ENCODE assay signal across 22 cellular contexts in the genomic region with DNA sequence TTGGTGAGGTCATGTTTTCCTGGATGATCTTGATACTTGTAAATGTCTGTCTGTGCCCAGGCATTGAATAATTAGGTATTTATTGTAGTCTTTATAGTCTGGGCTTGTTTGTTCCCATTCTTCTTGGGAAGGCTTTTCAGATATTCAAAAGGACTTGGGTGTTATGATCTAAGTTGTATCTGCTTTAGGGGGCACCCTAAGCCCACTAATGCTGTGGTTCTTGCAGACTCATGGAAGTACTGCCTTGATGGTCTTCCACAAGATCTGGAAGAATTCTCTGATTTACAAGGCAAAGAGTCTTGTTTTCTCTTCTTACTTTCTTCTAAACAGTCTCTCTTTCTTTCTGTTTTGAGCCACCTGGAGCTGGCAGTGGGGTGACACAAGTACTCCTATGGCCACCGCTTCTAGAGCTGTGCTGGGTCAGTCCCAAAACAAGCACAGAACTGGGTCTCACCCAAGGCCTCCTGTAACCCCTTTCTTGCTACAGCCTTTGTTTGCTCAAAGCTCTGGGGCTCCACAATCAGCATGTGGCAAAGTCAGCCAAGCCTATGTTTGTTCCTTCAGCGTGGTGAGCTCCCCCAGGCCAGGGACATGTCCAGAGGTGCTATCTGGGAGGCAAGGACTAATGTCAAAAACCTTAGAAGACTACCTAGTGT. TPM values are rescaled to one million over a fixed set of nuclear protein-coding genes. Genes with fewer than 3 reads are reported as not detected.
"Had no signal": no experiment of that assay in that cellular context is flagged by ENCODE, and none has a peak within 500 bp of the region (broad histone marks: within the 10 kb centered on the region; RNA-seq: fewer than 3 reads in every experiment).

No MANE protein-coding gene starts in this region.

- H3K4me3 ChIP-seq: esophagus squamous epithelium, gastrocnemius medialis, heart left ventricle, ovary, skin epidermis, transverse colon had no signal

- DNase-seq: activated CD4-positive, alpha-beta T cell treated with anti-CD3 and anti-CD28 coated beads, Interleukin-2, amount 10 ng/mL, durations not matched to agents 7 days and 5 days; activated CD4-positive, CD25-positive, alpha-beta regulatory T cell; activated CD8-positive, alpha-beta memory T cell treated with anti-CD3 and anti-CD28 coated beads, Interleukin-2, amount 50 U/mL, for 48 hours; activated gamma-delta T cell treated with Interleukin-2 at 50 U/mL for 16 hours; activated naive CD8-positive, alpha-beta T cell treated with anti-CD3 and anti-CD28 coated beads for 36 hours; cortex of kidney; effector CD4-positive, alpha-beta T cell; esophagus squamous epithelium; gastrocnemius medialis; heart left ventricle; left colon; naive B cell; ovary; stimulated activated CD4-positive, alpha-beta T cell treated with anti-CD3 and anti-CD28 coated beads, Interleukin-15, amount 100 ng/mL, for 24 hours; stimulated activated CD4-positive, alpha-beta T cell treated with anti-CD3 and anti-CD28 coated beads, Interleukin-4, amount 100 ng/mL, for 1 hour; stimulated activated naive B cell treated with anti-CD40 and anti-IgM and Interleukin-4, amounts not matched to agents 10 μg/mL and 1 μg/mL and 100 μg/mL, for 72 hours; substantia nigra; T-helper 2 cell; transverse colon had no signal

- ATAC-seq: gastrocnemius medialis; heart left ventricle; left colon; stimulated activated naive B cell treated with anti-CD40 and anti-IgM and Interleukin-4, amounts not matched to agents 10 μg/mL and 1 μg/mL and 100 μg/mL, for 72 hours had no signal

RNA-seq across cellular contexts. Expression of a gene that starts 12.6 kb away (rescaled TPM):
- total RNA-seq: activated CD4-positive, alpha-beta T cell treated with anti-CD3 and anti-CD28 coated beads, Interleukin-2, amount 10 ng/mL, durations not matched to agents 7 days and 5 days; activated naive CD8-positive, alpha-beta T cell treated with anti-CD3 and anti-CD28 coated beads for 36 hours; endothelial cell of umbilical vein; esophagus squamous epithelium; gastrocnemius medialis; heart left ventricle; left colon; lung microvascular endothelial cell; ovary; transverse colon had no signal
